1 cellular context compared by ENCODE assay signal in genomic region chr19:39365531-39365930, GRCh38.
TF ChIP-seq lines count a peak whose summit lies in the region.

No MANE protein-coding gene starts in this region.

TF ChIP-seq in K562, 482 proteins besides CTCF, POLR2A, EP300 and RAD21:
- TF ChIP-seq ID3 (CRISPR knock-in tag; IDR thresholded peaks at IDR 0.05) (no peak), ID3 (tag; IDR thresholded peaks at IDR 0.05) (no peak), RBM25 (IDR thresholded peaks at IDR 0.05; ENCODE audit: low read depth, low read length, severe bottlenecking) (peak; percentile 13)
TF ChIP-seq in K562: peak in this region for 1.
